ENCODE assay signal across 25 cellular contexts in the genomic region with DNA sequence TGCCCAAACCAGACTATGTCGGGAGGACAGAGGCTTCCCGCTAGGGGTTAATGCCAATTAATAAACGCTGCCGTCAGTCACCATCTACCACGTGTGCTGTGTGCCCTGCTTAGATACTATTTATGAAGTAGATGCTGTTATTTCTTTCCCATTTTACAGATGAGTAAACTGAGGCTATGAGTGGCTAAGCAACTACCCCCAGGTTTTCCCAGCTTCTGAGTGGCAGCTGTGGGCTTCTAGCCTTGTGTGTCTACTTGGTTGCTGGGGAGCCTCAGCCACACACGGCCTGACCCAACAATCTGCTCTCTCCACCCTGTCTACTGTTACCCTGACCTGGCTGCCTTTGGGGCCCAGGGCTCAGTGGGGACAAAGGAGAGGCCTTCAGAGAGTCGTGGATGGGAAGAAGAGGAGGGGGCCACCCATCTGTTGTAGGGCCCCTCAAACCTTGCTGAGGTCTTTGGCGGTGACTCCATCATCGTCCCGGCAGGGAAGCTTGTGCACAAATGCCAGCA. TPM values are rescaled to one million over a fixed set of nuclear protein-coding genes. Genes with fewer than 3 reads are reported as not detected.
A peak's percentile ranks its signal among the peaks of the same experiment; 100 is the strongest.
DNase-seq lines count a peak whose midpoint lies in the region; ATAC-seq, FAIRE-seq and TF ChIP-seq lines count a peak whose summit lies in the region.
"Had no signal": no experiment of that assay in that cellular context is flagged by ENCODE, and none has a peak within 500 bp of the region (broad histone marks: within the 10 kb centered on the region; RNA-seq: fewer than 3 reads in every experiment).

No MANE protein-coding gene starts in this region.

- POLR2A ChIA-PET in A549 (lab: Yijun Ruan, JAX): interaction anchor here (2.6 kb wide), 1 partner anchor 9 kb away, joined by 12 read pairs; no protein-coding TSS in a partner anchor
- POLR2A ChIA-PET in activated CD8-positive, alpha-beta T cell treated with anti-CD3 and anti-CD28 coated beads, Interleukin-2, amount 10 ng/mL, durations not matched to agents 7 days and 5 days (lab: Charles Lee): interaction anchor here (1.0 to 2.9 kb wide), 2 partner anchors 11 to 34 kb away, joined by 3 to 23 read pairs; partner anchors contain the start of gene ANKRD13B

- peaks cover 40% of the 10 kb centered on the region for H3K36me3 Mint-ChIP-seq in activated CD8-positive, alpha-beta T cell treated with anti-CD3 and anti-CD28 coated beads, Interleukin-2, amount 10 ng/mL, durations not matched to agents 7 days and 5 days (ENCODE audit: low read depth)

- H3K9me3 ChIP-seq in A549: no peaks in the 10 kb centered on the region
- H3K9me3 ChIP-seq: SJSA1, stomach had no signal

- no peaks in the 10 kb centered on the region for H3K9me3 Mint-ChIP-seq in activated CD8-positive, alpha-beta T cell treated with anti-CD3 and anti-CD28 coated beads, Interleukin-2, amount 10 ng/mL, durations not matched to agents 7 days and 5 days (ENCODE audit: insufficient read depth)
- H3K9me3 Mint-ChIP-seq: activated naive CD4-positive, alpha-beta T cell treated with anti-CD3 and anti-CD28 coated beads, Interleukin-2, amount 50 U/mL, for 72 hours; endodermal cell; type B pancreatic cell had no signal

- DNase-seq in NCI-H2171 treated with DMSO at 0.1 percent for 48 hours (lab: John Stamatoyannopoulos, UW) (peak; percentile 55), NCI-H2171 (lab: John Stamatoyannopoulos, UW) (no peak), A549 (ENCODE audit: low read depth in 1 of 2, low spot score in 1 of 2) (no peak), NCI-H524 (lab: John Stamatoyannopoulos, UW) (no peak), NCI-H187 (lab: John Stamatoyannopoulos, UW) (no peak)
- DNase-seq in activated CD8-positive, alpha-beta T cell treated with anti-CD3 and anti-CD28 coated beads, Interleukin-2, amount 10 ng/mL, durations not matched to agents 7 days and 5 days: no peak
- DNase-seq: AML-193; DND-41; kidney glomerular epithelial cell; mesenchymal stem cell; NCI-H1092 treated with DMSO at 0.1 percent for 48 hours; NCI-H2081 treated with DMSO at 0.1 percent for 48 hours; NCI-H510A; NK-92 treated with Interleukin-12 subunit alpha and Interleukin-12 subunit beta, amount 100 ng/mL, for 24 hours; stomach had no signal

- H3K4me3 Mint-ChIP-seq in activated CD8-positive, alpha-beta T cell treated with anti-CD3 and anti-CD28 coated beads, Interleukin-2, amount 10 ng/mL, durations not matched to agents 7 days and 5 days: no peak overlapping the region
- H3K4me3 Mint-ChIP-seq: endodermal cell, type B pancreatic cell had no signal

- WGBS in A549 (ENCODE audit: missing lambda C conversion rate): 85% methylated on average over 10 of the region's 10 CpGs

- no peak for TF ChIP-seq EP300 in A549 (IDR thresholded peaks at IDR 0.05)

- H3K4me3 ChIP-seq in A549: no peak overlapping the region
- H3K4me3 ChIP-seq: SJSA1, stomach had no signal

- H3K27ac Mint-ChIP-seq in activated CD8-positive, alpha-beta T cell treated with anti-CD3 and anti-CD28 coated beads, Interleukin-2, amount 10 ng/mL, durations not matched to agents 7 days and 5 days: peak overlapping the region; percentile 63
- H3K27ac Mint-ChIP-seq: endodermal cell, type B pancreatic cell had no signal

- H3K27me3 ChIP-seq in layer of hippocampus (ENCODE audit: control insufficient read depth, insufficient read depth, low read length): no peaks in the 10 kb centered on the region
- H3K27me3 ChIP-seq: SJSA1, stomach had no signal

- TF ChIP-seq POLR2A in A549 (IDR thresholded peaks at IDR 0.05; ENCODE audit: low read length): no peak

- no peaks in the 10 kb centered on the region for H3K27me3 Mint-ChIP-seq in activated CD8-positive, alpha-beta T cell treated with anti-CD3 and anti-CD28 coated beads, Interleukin-2, amount 10 ng/mL, durations not matched to agents 7 days and 5 days (ENCODE audit: low read depth)
- H3K27me3 Mint-ChIP-seq: type B pancreatic cell had no signal

- peaks cover 38% of the 10 kb centered on the region for H3K4me1 ChIP-seq in A549

- TF ChIP-seq RAD21 in A549 (conservative IDR thresholded peaks at IDR 0.05 in 1 of 2, IDR thresholded peaks at IDR 0.05 in 1 of 2): no peak

- CTCF ChIA-PET in A549 (lab: Yijun Ruan, JAX): interaction anchor here (0.6 to 24.0 kb wide), 14 partner anchors 10 to 1030 kb away, joined by 3 to 474 read pairs (median 14); partner anchors contain the start of genes ABHD15, ANKRD13B, CORO6 and TP53I13
- CTCF ChIA-PET in activated CD8-positive, alpha-beta T cell treated with anti-CD3 and anti-CD28 coated beads, Interleukin-2, amount 10 ng/mL, durations not matched to agents 7 days and 5 days (lab: Charles Lee): interaction anchor here (1.1 to 2.8 kb wide), 5 partner anchors 8 to 35 kb away, joined by 5 to 34 read pairs (median 12); partner anchors contain the start of gene ANKRD13B

- peaks cover 50% of the 10 kb centered on the region for H3K4me1 Mint-ChIP-seq in activated CD8-positive, alpha-beta T cell treated with anti-CD3 and anti-CD28 coated beads, Interleukin-2, amount 10 ng/mL, durations not matched to agents 7 days and 5 days (ENCODE audit: low read depth)

- no peak overlapping the region for H3K4me2 ChIP-seq in A549

- no peak for TF ChIP-seq CTCF in A549 (IDR thresholded peaks at IDR 0.05)

- H3K27ac ChIP-seq in A549 (peak overlapping the region in 1 of 2 experiments; percentile 72; a peak in 3 of 6 replicates), layer of hippocampus (ENCODE audit: low read depth, low read length) (peak overlapping the region; percentile 85)
- H3K27ac ChIP-seq: 22Rv1, SJSA1, stomach had no signal

- FAIRE-seq in A549 (lab: Jason Lieb, UNC): no peak
- FAIRE-seq: GM12891 had no signal

- no peak for ATAC-seq in A549
- ATAC-seq in activated CD8-positive, alpha-beta T cell treated with anti-CD3 and anti-CD28 coated beads, Interleukin-2, amount 10 ng/mL, durations not matched to agents 7 days and 5 days: no peak
- ATAC-seq in GM18873 (IDR thresholded peaks at IDR 0.05; ENCODE audit: low FRiP score, unreplicated experiment): no peak
- ATAC-seq: activated naive CD4-positive, alpha-beta T cell treated with anti-CD3 and anti-CD28 coated beads, Interleukin-2, amount 50 U/mL, for 72 hours; HCT116; right cardiac atrium had no signal

TF ChIP-seq in A549, 52 proteins besides CTCF, POLR2A, EP300 and RAD21:
- TF ChIP-seq FOXS1 (CRISPR knock-in tag; IDR thresholded peaks at IDR 0.05): no peak
- TF ChIP-seq KDM1A (IDR thresholded peaks at IDR 0.05; ENCODE audit: low read depth): peak; percentile 59; the same call in 1 of the 2 replicates

RNA-seq across cellular contexts. Expression of gene GIT1, which starts 7.1 kb away (rescaled TPM):
- 53.0 and 56.8 TPM in 2 replicates for polyA plus RNA-seq in A549 (2011; rRNA removed)
- 73.4 and 97.2 TPM in 2 replicates for polyA plus RNA-seq in A549 (2012; cell fraction: cytosol; rRNA removed)
- 121 and 187 TPM in 2 replicates for polyA plus RNA-seq in A549 (2012; cell fraction: nucleus; rRNA removed)
- polyA plus RNA-seq in A549 (2017; fragmentation: RNase III; extraction: RNeasy Plus Mini Kit Qiagen cat#74134 plus additional on column Dnase treatment): 45.2 to 47.8 TPM (median 45.3 TPM) in 3 replicates
- polyA minus RNA-seq in A549 (2011; rRNA and poly(A)+ RNA removed): 104 and 105 TPM in 2 replicates
- total RNA-seq in activated CD8-positive, alpha-beta T cell treated with anti-CD3 and anti-CD28 coated beads, Interleukin-2, amount 10 ng/mL, durations not matched to agents 7 days and 5 days: 10 to 100 TPM; 72.7 to 75.1 TPM

RNA-seq across cellular contexts. Expression of gene ANKRD13B, which starts 10.6 kb away (rescaled TPM):
- 4.0 and 4.5 TPM in 2 replicates for polyA plus RNA-seq in A549 (2011; rRNA removed)
- 16.3 and 21.8 TPM in 2 replicates for polyA plus RNA-seq in A549 (2012; cell fraction: cytosol; rRNA removed)
- polyA plus RNA-seq in A549 (2012; cell fraction: nucleus; rRNA removed): 84.1 and 142 TPM in 2 replicates
- 15.3 to 17.8 TPM (median 16.4 TPM) in 3 replicates for polyA plus RNA-seq in A549 (2017; fragmentation: RNase III; extraction: RNeasy Plus Mini Kit Qiagen cat#74134 plus additional on column Dnase treatment)
- 9.2 and 10.1 TPM in 2 replicates for polyA minus RNA-seq in A549 (2011; rRNA and poly(A)+ RNA removed)
- total RNA-seq in activated CD8-positive, alpha-beta T cell treated with anti-CD3 and anti-CD28 coated beads, Interleukin-2, amount 10 ng/mL, durations not matched to agents 7 days and 5 days: 10 to 100 TPM; 11.2 to 12.5 TPM

RNA-seq across cellular contexts. Expression of gene TP53I13, which starts 13.8 kb away (rescaled TPM):
- polyA plus RNA-seq in A549 (2011; rRNA removed) (27.5 and 31.3 TPM in 2 replicates), A549 (2017; fragmentation: RNase III; extraction: RNeasy Plus Mini Kit Qiagen cat#74134 plus additional on column Dnase treatment) (50.5 to 59.0 TPM (median 57.8 TPM) in 3 replicates)
- 54.4 and 79.1 TPM in 2 replicates for polyA plus RNA-seq in A549 (2012; cell fraction: cytosol; rRNA removed)
- 316 and 464 TPM in 2 replicates for polyA plus RNA-seq in A549 (2012; cell fraction: nucleus; rRNA removed)
- polyA minus RNA-seq in A549 (2011; rRNA and poly(A)+ RNA removed): 21.7 and 42.5 TPM in 2 replicates
- total RNA-seq in activated CD8-positive, alpha-beta T cell treated with anti-CD3 and anti-CD28 coated beads, Interleukin-2, amount 10 ng/mL, durations not matched to agents 7 days and 5 days: 10 to 100 TPM; 96.7 to 97.9 TPM

RNA-seq across cellular contexts. Expression of gene ABHD15, which starts 15.5 kb away (rescaled TPM):
- 13.5 and 16.5 TPM in 2 replicates for polyA plus RNA-seq in A549 (2011; rRNA removed)
- 10.6 and 15.2 TPM in 2 replicates for polyA plus RNA-seq in A549 (2012; cell fraction: cytosol; rRNA removed)
- polyA plus RNA-seq in A549 (2012; cell fraction: nucleus; rRNA removed): 12.0 and 14.2 TPM in 2 replicates
- polyA plus RNA-seq in A549 (2017; fragmentation: RNase III; extraction: RNeasy Plus Mini Kit Qiagen cat#74134 plus additional on column Dnase treatment): 13.6 to 15.8 TPM (median 14.7 TPM) in 3 replicates
- polyA minus RNA-seq in A549 (2011; rRNA and poly(A)+ RNA removed): 19.5 and 19.6 TPM in 2 replicates
- total RNA-seq in activated CD8-positive, alpha-beta T cell treated with anti-CD3 and anti-CD28 coated beads, Interleukin-2, amount 10 ng/mL, durations not matched to agents 7 days and 5 days: 10 to 100 TPM; 21.1 to 21.7 TPM

RNA-seq across cellular contexts. Expression of gene CORO6, which starts 40.4 kb away (rescaled TPM):
- polyA plus RNA-seq in A549 (2011; rRNA removed): 5.0 and 6.1 TPM in 2 replicates
- polyA plus RNA-seq in A549 (2012; cell fraction: cytosol; rRNA removed): 9.2 and 10.4 TPM in 2 replicates
- 132 and 139 TPM in 2 replicates for polyA plus RNA-seq in A549 (2012; cell fraction: nucleus; rRNA removed)
- 7.9 to 10.9 TPM (median 10.1 TPM) in 3 replicates for polyA plus RNA-seq in A549 (2017; fragmentation: RNase III; extraction: RNeasy Plus Mini Kit Qiagen cat#74134 plus additional on column Dnase treatment)
- polyA minus RNA-seq in A549 (2011; rRNA and poly(A)+ RNA removed): 11.6 and 12.8 TPM in 2 replicates
- total RNA-seq in activated CD8-positive, alpha-beta T cell treated with anti-CD3 and anti-CD28 coated beads, Interleukin-2, amount 10 ng/mL, durations not matched to agents 7 days and 5 days: 1 to 10 TPM; 6.2 to 6.3 TPM
